Comparison of ENCODE assay signal across 34 cellular contexts in genomic region chr5:59330680-59331079, GRCh38.
"Had no signal": no experiment of that assay in that cellular context is flagged by ENCODE, and none has a peak within 500 bp of the region (broad histone marks: within the 10 kb centered on the region; RNA-seq: fewer than 3 reads in every experiment).

No MANE protein-coding gene starts in this region.

- H3K9ac ChIP-seq: KMS-11 had no signal

- H3K4me2 ChIP-seq: KMS-11 had no signal

- H3K27ac ChIP-seq: adrenal gland, body of pancreas, breast epithelium, KMS-11, Peyer's patch, VCaP had no signal

- H3K27me3 Mint-ChIP-seq: activated B cell treated with CpG ODN at 0.5 μM for 24 hours; activated CD4-positive, alpha-beta memory T cell treated with anti-CD3 and anti-CD28 coated beads for 36 hours had no signal

- H3K4me1 ChIP-seq: adrenal gland, body of pancreas, breast epithelium had no signal

- H3K4me1 Mint-ChIP-seq: activated B cell treated with CpG ODN at 0.5 μM for 24 hours had no signal

- H3K27me3 ChIP-seq: adrenal gland, body of pancreas, breast epithelium, Peyer's patch had no signal

- H3K4me3 ChIP-seq: adrenal gland, body of pancreas, breast epithelium, Peyer's patch had no signal

- H3K36me3 Mint-ChIP-seq: activated CD4-positive, alpha-beta memory T cell treated with anti-CD3 and anti-CD28 coated beads for 36 hours; activated naive CD4-positive, alpha-beta T cell treated with anti-CD3 and anti-CD28 coated beads, Interleukin-2, amount 50 U/mL, for 72 hours had no signal

- DNase-seq: activated B cell treated with CpG ODN at 0.5 μM for 24 hours; activated CD4-positive, alpha-beta memory T cell treated with anti-CD3 and anti-CD28 coated beads for 36 hours; activated CD4-positive, alpha-beta T cell treated with anti-CD3 and anti-CD28 coated beads for 4 hours; activated CD4-positive, alpha-beta T cell treated with anti-CD3 and anti-CD28 coated beads, Interleukin-2, amount 50 U/mL, for 1 hour; activated CD4-positive, CD25-positive, alpha-beta regulatory T cell treated with anti-CD3 and anti-CD28 coated beads, Interleukin-2, amount 50 U/mL, for 72 hours; activated CD8-positive, alpha-beta memory T cell treated with anti-CD3 and anti-CD28 coated beads, Interleukin-2, amount 50 U/mL, for 4 hours; activated gamma-delta T cell treated with Interleukin-2 at 50 U/mL for 16 hours; activated naive CD4-positive, alpha-beta T cell treated with anti-CD3 and anti-CD28 coated beads for 36 hours; activated T-cell treated with anti-CD3 and anti-CD28 coated beads for 4 hours; activated T-cell treated with anti-CD3 and anti-CD28 coated beads, Interleukin-2, amount 50 U/mL, for 4 hours; adrenal gland; body of pancreas; MM.1S; MV-4-11; NCI-H1092; NCI-H1436 treated with DMSO at 0.1 percent for 48 hours; NCI-H1694 treated with DMSO at 0.1 percent for 48 hours; NCI-H2029; NCI-H345; NCI-H524 treated with DMSO at 0.1 percent for 48 hours; NCI-H82; PC-3; Peyer's patch; RPMI8226; SIG-M5; T-helper 1 cell; T-helper 2 cell; T-helper 9 cell had no signal

- H3K4me3 Mint-ChIP-seq: activated B cell treated with CpG ODN at 0.5 μM for 24 hours; activated CD4-positive, alpha-beta memory T cell treated with anti-CD3 and anti-CD28 coated beads for 36 hours; activated naive CD4-positive, alpha-beta T cell treated with anti-CD3 and anti-CD28 coated beads for 36 hours; activated T-cell treated with anti-CD3 and anti-CD28 coated beads, Interleukin-2, amount 50 U/mL, for 4 hours; activated T-helper 1 cell treated with anti-CD3 and anti-CD28 coated beads, Interleukin-12 subunit alpha, Interleukin-12 subunit beta, Interleukin-2, Interleukin-4 antibody, amounts not matched to agents 30 ng/mL and 10 ng/mL and 1 ng/mL, durations not matched to agents 14 hours and 24 hours and 36 hours had no signal

- ATAC-seq: activated naive CD4-positive, alpha-beta T cell treated with anti-CD3 and anti-CD28 coated beads, Interleukin-2, amount 50 U/mL, for 72 hours; activated T-cell treated with anti-CD3 and anti-CD28 coated beads, Interleukin-2, amount 50 U/mL, for 4 hours; body of pancreas; PC-3; SK-N-SH treated with all-trans-retinoic acid at 6 μM for 48 hours had no signal

- H3K36me3 ChIP-seq: adrenal gland, breast epithelium, Peyer's patch had no signal

- H3K27ac Mint-ChIP-seq: activated B cell treated with CpG ODN at 0.5 μM for 24 hours; activated CD4-positive, alpha-beta memory T cell treated with anti-CD3 and anti-CD28 coated beads for 36 hours; activated naive CD4-positive, alpha-beta T cell treated with anti-CD3 and anti-CD28 coated beads for 36 hours; activated naive CD4-positive, alpha-beta T cell treated with anti-CD3 and anti-CD28 coated beads, Interleukin-2, amount 50 U/mL, for 72 hours; activated T-helper 1 cell treated with anti-CD3 and anti-CD28 coated beads, Interleukin-12 subunit alpha, Interleukin-12 subunit beta, Interleukin-2, Interleukin-4 antibody, amounts not matched to agents 30 ng/mL and 10 ng/mL and 1 ng/mL, durations not matched to agents 14 hours and 24 hours and 36 hours had no signal

- H3K9me3 Mint-ChIP-seq: activated B cell treated with CpG ODN at 0.5 μM for 24 hours; activated CD4-positive, alpha-beta memory T cell treated with anti-CD3 and anti-CD28 coated beads for 36 hours; activated naive CD4-positive, alpha-beta T cell treated with anti-CD3 and anti-CD28 coated beads for 36 hours; activated naive CD4-positive, alpha-beta T cell treated with anti-CD3 and anti-CD28 coated beads, Interleukin-2, amount 50 U/mL, for 72 hours; activated T-cell treated with anti-CD3 and anti-CD28 coated beads, Interleukin-2, amount 50 U/mL, for 4 hours; activated T-helper 1 cell treated with anti-CD3 and anti-CD28 coated beads, Interleukin-12 subunit alpha, Interleukin-12 subunit beta, Interleukin-2, Interleukin-4 antibody, amounts not matched to agents 30 ng/mL and 10 ng/mL and 1 ng/mL, durations not matched to agents 14 hours and 24 hours and 36 hours had no signal

- H3K9me3 ChIP-seq: adrenal gland, body of pancreas, breast epithelium, Peyer's patch had no signal
